ENCODE assay signal across 25 cellular contexts in the genomic region with DNA sequence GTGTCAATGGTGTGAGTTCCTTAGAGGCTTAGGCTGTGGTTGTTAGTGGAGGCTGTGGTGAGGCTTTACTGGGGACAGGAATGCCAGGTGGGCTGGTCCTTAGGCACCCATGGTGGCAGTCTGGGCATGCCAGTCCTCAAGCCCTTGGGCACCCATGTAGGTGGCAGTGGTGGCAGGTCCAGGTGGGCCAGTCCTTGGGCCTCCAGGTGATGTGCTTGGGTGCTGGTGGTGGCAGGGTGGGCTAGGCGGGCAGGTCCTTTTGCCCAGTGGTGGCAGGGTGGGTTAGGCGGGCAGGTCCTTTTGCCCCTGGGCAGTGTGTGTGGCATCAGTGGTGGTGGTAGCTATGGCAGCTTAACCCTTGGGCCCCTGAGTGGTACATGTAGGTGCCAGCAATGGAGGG.
"Had no signal": no experiment of that assay in that cellular context is flagged by ENCODE, and none has a peak within 500 bp of the region (broad histone marks: within the 10 kb centered on the region; RNA-seq: fewer than 3 reads in every experiment).

No MANE protein-coding gene starts in this region.

- H3K36me3 ChIP-seq: heart right ventricle, lower lobe of right lung, ovary, spleen, thoracic aorta, tibial nerve had no signal

- H3K4me1 ChIP-seq: foreskin keratinocyte, heart right ventricle, lower lobe of right lung, psoas muscle, spleen, tibial nerve had no signal

- ATAC-seq: esophagus mucosa; foreskin keratinocyte; heart right ventricle; left ventricle myocardium superior; naive thymus-derived CD8-positive, alpha-beta T cell; psoas muscle had no signal

- H3K4me3 ChIP-seq: heart right ventricle, lower lobe of right lung, ovary, psoas muscle, skin epidermis, spleen, thoracic aorta, tibial nerve had no signal

- H3K4me1 Mint-ChIP-seq: immature natural killer cell; naive thymus-derived CD8-positive, alpha-beta T cell had no signal

- H3K9me3 ChIP-seq: lower lobe of right lung, ovary, psoas muscle, thoracic aorta had no signal

- H3K27me3 ChIP-seq: foreskin keratinocyte, heart right ventricle, ovary, spleen, tibial nerve had no signal

- H3K27ac ChIP-seq: epithelial cell of prostate, foreskin keratinocyte, heart right ventricle, lower lobe of right lung, ovary, psoas muscle, skin epidermis, spleen, thoracic aorta, tibial nerve had no signal

- H3K27me3 Mint-ChIP-seq: dendritic cell treated with granulocyte-macrophage colony-stimulating factor and Interleukin-4, amounts not matched to agents 40 ng/mL and 50 ng/mL, for 4 days; naive thymus-derived CD8-positive, alpha-beta T cell had no signal

- H3K36me3 Mint-ChIP-seq: immature natural killer cell; naive thymus-derived CD8-positive, alpha-beta T cell had no signal

- H3K27ac Mint-ChIP-seq: dendritic cell treated with granulocyte-macrophage colony-stimulating factor and Interleukin-4, amounts not matched to agents 40 ng/mL and 50 ng/mL, for 4 days; endodermal cell; immature natural killer cell; naive thymus-derived CD8-positive, alpha-beta T cell; nephron progenitor cell had no signal

- H3K4me3 Mint-ChIP-seq: dendritic cell treated with granulocyte-macrophage colony-stimulating factor and Interleukin-4, amounts not matched to agents 40 ng/mL and 50 ng/mL, for 4 days; endodermal cell; immature natural killer cell; naive thymus-derived CD8-positive, alpha-beta T cell; nephron progenitor cell had no signal

- DNase-seq: effector CD8-positive, alpha-beta T cell; endodermal cell; foreskin keratinocyte; glutamatergic neuron; heart right ventricle; hippocampal formation; immature natural killer cell; islet precursor cell; left ventricle myocardium superior; lower lobe of right lung; naive thymus-derived CD8-positive, alpha-beta T cell; nephron progenitor cell; nucleus accumbens; ovary; psoas muscle; spleen; stimulated activated CD4-positive, alpha-beta T cell treated with anti-CD3 and anti-CD28 coated beads, Interleukin-4, amount 100 ng/mL, for 4 hours; stimulated activated naive CD4-positive, alpha-beta T cell; substantia nigra had no signal
